Comparison of ENCODE assay signal across 15 cellular contexts in the genomic region with DNA sequence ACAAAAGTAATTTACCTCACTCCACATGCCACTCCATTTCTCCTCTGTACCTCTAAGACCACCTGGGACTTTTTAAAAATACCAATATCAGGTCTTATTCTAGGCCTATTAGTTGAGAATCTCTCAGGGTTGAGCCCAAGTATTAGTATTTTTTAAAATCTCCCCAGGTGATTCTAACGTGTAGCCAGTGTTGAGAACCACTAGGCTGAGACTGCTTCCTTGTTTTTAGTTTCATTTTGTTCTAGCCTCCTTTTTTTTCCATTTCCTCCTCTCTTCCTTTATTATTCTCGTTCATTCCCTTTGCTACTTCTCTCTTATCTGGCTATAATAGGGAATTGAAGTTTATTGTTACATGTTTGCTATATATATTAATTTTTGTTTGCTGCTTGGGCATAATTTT.
A peak's percentile ranks its signal among the peaks of the same experiment; 100 is the strongest.
DNase-seq lines count a peak whose midpoint lies in the region; ATAC-seq, FAIRE-seq and TF ChIP-seq lines count a peak whose summit lies in the region.
"Had no signal": no experiment of that assay in that cellular context is flagged by ENCODE, and none has a peak within 500 bp of the region (broad histone marks: within the 10 kb centered on the region; RNA-seq: fewer than 3 reads in every experiment).

No MANE protein-coding gene starts in this region.

- H3K9me3 Mint-ChIP-seq in activated CD4-positive, alpha-beta T cell treated with anti-CD3 and anti-CD28 coated beads, Interleukin-2, amount 10 ng/mL, durations not matched to agents 24 days and 14 days: peaks cover 19% of the 10 kb centered on the region
- H3K9me3 Mint-ChIP-seq in activated naive CD4-positive, alpha-beta T cell treated with anti-CD3 and anti-CD28 coated beads, Interleukin-2, amount 50 U/mL, for 72 hours: peaks cover 0 to 4% of the 10 kb centered on the region in 2 donors
- H3K9me3 Mint-ChIP-seq: GM23338 had no signal

- H3K4me1 Mint-ChIP-seq in activated CD4-positive, alpha-beta T cell treated with anti-CD3 and anti-CD28 coated beads, Interleukin-2, amount 10 ng/mL, durations not matched to agents 24 days and 14 days: peaks cover 29% of the 10 kb centered on the region
- H3K4me1 Mint-ChIP-seq: GM23338 had no signal

- H3F3A ChIP-seq in MM.1S (ENCODE audit: insufficient read depth, low read length) (no peaks in the 10 kb centered on the region), smooth muscle cell (ENCODE audit: low read depth) (no peaks in the 10 kb centered on the region)

- H3K79me1 ChIP-seq in trophoblast cell (ENCODE audit: low read length): peaks cover 11% of the 10 kb centered on the region

- H3K27me3 Mint-ChIP-seq in activated CD4-positive, alpha-beta T cell treated with anti-CD3 and anti-CD28 coated beads, Interleukin-2, amount 10 ng/mL, durations not matched to agents 24 days and 14 days: no peaks in the 10 kb centered on the region
- H3K27me3 Mint-ChIP-seq: type B pancreatic cell had no signal

- H3K4me3 ChIP-seq in MM.1S (ENCODE audit: low read length): no peak overlapping the region
- no peak overlapping the region for H3K4me3 ChIP-seq in smooth muscle cell
- H3K4me3 ChIP-seq in trophoblast cell (ENCODE audit: low read depth, low read length): no peak overlapping the region
- no peak overlapping the region for H3K4me3 ChIP-seq in thyroid gland (replicated peaks in 1 of 3)
- H3K4me3 ChIP-seq: GM23338 had no signal

- H3K4me2 ChIP-seq in MM.1S (ENCODE audit: low read depth, low read length) (peak overlapping the region; percentile 26; the same call in 1 of the 2 replicates), smooth muscle cell (no peak overlapping the region), trophoblast cell (ENCODE audit: low read length) (no peak overlapping the region)
- H3K4me2 ChIP-seq: GM23338 had no signal

- TF ChIP-seq POLR2A in thyroid gland (IDR thresholded peaks at IDR 0.05): no peak

- H4K8ac ChIP-seq in trophoblast cell (ENCODE audit: low read depth, low read length): no peak overlapping the region

- H3K27ac Mint-ChIP-seq in activated CD4-positive, alpha-beta T cell treated with anti-CD3 and anti-CD28 coated beads, Interleukin-2, amount 10 ng/mL, durations not matched to agents 24 days and 14 days: peak overlapping the region; percentile 70
- peak overlapping the region; percentile 70 to 75 for H3K27ac Mint-ChIP-seq in activated naive CD4-positive, alpha-beta T cell treated with anti-CD3 and anti-CD28 coated beads, Interleukin-2, amount 50 U/mL, for 72 hours
- H3K27ac Mint-ChIP-seq: GM23338, type B pancreatic cell had no signal

- no peak for ATAC-seq in activated naive CD4-positive, alpha-beta T cell treated with anti-CD3 and anti-CD28 coated beads, Interleukin-2, amount 50 U/mL, for 72 hours
- ATAC-seq: GM23338, Panc1 had no signal

- H3K9ac ChIP-seq in MM.1S (ENCODE audit: low read length): no peak overlapping the region
- H3K9ac ChIP-seq in smooth muscle cell (ENCODE audit: low read depth): no peak overlapping the region
- H3K9ac ChIP-seq in trophoblast cell (ENCODE audit: low read length): no peak overlapping the region

- intact Hi-C loops in activated CD4-positive, alpha-beta T cell treated with anti-CD3 and anti-CD28 coated beads, Interleukin-2, amount 10 ng/mL, durations not matched to agents 24 days and 14 days (cut with micrococcal nuclease): loop anchor here (10.0 kb wide), 2 partner anchors 509 to 1519 kb away; no protein-coding TSS in a partner anchor
- intact Hi-C loops in thyroid gland (cut with DNase I): no loop called here

- H2BK12ac ChIP-seq in trophoblast cell (ENCODE audit: low read length): no peak overlapping the region

- WGBS in smooth muscle cell (ENCODE audit: low lambda C conversion rate): 79% methylated on average over 2 of the region's 2 CpGs
- 100% methylated on average over 1 of the region's 2 CpGs for WGBS in trophoblast cell (ENCODE audit: extremely low coverage, insufficient coverage, insufficient read length)
- WGBS in thyroid gland, 2 donors: 35 to 36% methylated on average over 2 of the region's 2 CpGs

- TF ChIP-seq CTCF in MM.1S (IDR thresholded peaks at IDR 0.05; ENCODE audit: low read length) (no peak), smooth muscle cell (IDR thresholded peaks at IDR 0.05; ENCODE audit: borderline replicate concordance, insufficient read depth, poor library complexity, severe bottlenecking) (no peak), thyroid gland (IDR thresholded peaks at IDR 0.05) (no peak)

- H3K27me3 ChIP-seq in MM.1S (replicated peaks; ENCODE audit: insufficient read depth, low read length): no peaks in the 10 kb centered on the region
- no peaks in the 10 kb centered on the region for H3K27me3 ChIP-seq in smooth muscle cell (ENCODE audit: low read depth)
- no peaks in the 10 kb centered on the region for H3K27me3 ChIP-seq in trophoblast cell (ENCODE audit: insufficient read depth, low read length)
- no peaks in the 10 kb centered on the region for H3K27me3 ChIP-seq in thyroid gland

- no peaks in the 10 kb centered on the region for H3K9me2 ChIP-seq in MM.1S (replicated peaks; ENCODE audit: insufficient read depth, low read length)

- peak overlapping the region; percentile 55 for H3K4me3 Mint-ChIP-seq in activated CD4-positive, alpha-beta T cell treated with anti-CD3 and anti-CD28 coated beads, Interleukin-2, amount 10 ng/mL, durations not matched to agents 24 days and 14 days
- H3K4me3 Mint-ChIP-seq: GM23338, type B pancreatic cell had no signal

- no peak for DNase-seq in activated CD4-positive, alpha-beta T cell treated with anti-CD3 and anti-CD28 coated beads, Interleukin-2, amount 10 ng/mL, durations not matched to agents 24 days and 14 days
- DNase-seq in activated CD4-positive, alpha-beta T cell treated with anti-CD3 and anti-CD28 coated beads, Interleukin-2, amount 50 U/mL, for 1 hour: no peak
- DNase-seq in MM.1S (no peak), smooth muscle cell (lab: John Stamatoyannopoulos, UW; ENCODE audit: unreplicated experiment) (no peak), frontal cortex (ENCODE audit: low spot score in 2 of 2) (no peak), trophoblast cell (no peak), thyroid gland (no peak)
- no peak for DNase-seq in activated naive CD4-positive, alpha-beta T cell treated with anti-CD3 and anti-CD28 coated beads, Interleukin-2, amount 50 U/mL, for 72 hours (ENCODE audit: low spot score in 2 of 2)
- DNase-seq: DMS79, nucleus accumbens, T1000 had no signal

- no peaks in the 10 kb centered on the region for H3K79me2 ChIP-seq in MM.1S (ENCODE audit: low read length)
- no peaks in the 10 kb centered on the region for H3K79me2 ChIP-seq in smooth muscle cell (ENCODE audit: low read depth)
- no peaks in the 10 kb centered on the region for H3K79me2 ChIP-seq in trophoblast cell (ENCODE audit: control insufficient read depth, insufficient read depth, low read length, poor library complexity)

- peaks cover 8% of the 10 kb centered on the region for H3K36me3 Mint-ChIP-seq in activated CD4-positive, alpha-beta T cell treated with anti-CD3 and anti-CD28 coated beads, Interleukin-2, amount 10 ng/mL, durations not matched to agents 24 days and 14 days (ENCODE audit: low read depth)
- H3K36me3 Mint-ChIP-seq in activated naive CD4-positive, alpha-beta T cell treated with anti-CD3 and anti-CD28 coated beads, Interleukin-2, amount 50 U/mL, for 72 hours: no peaks in the 10 kb centered on the region
- H3K36me3 Mint-ChIP-seq: type B pancreatic cell had no signal

- no peak overlapping the region for H2AFZ ChIP-seq in MM.1S (ENCODE audit: low read length)
- H2AFZ ChIP-seq in smooth muscle cell (ENCODE audit: low read depth): peak overlapping the region; percentile 13
- no peak overlapping the region for H2AFZ ChIP-seq in trophoblast cell (ENCODE audit: insufficient read depth, low read length, poor library complexity)
- H2AFZ ChIP-seq: GM23338 had no signal

- no peak overlapping the region for H3K23ac ChIP-seq in trophoblast cell (ENCODE audit: low read length)

- no peak overlapping the region for H4K12ac ChIP-seq in trophoblast cell (ENCODE audit: low read depth, low read length)

- no peaks in the 10 kb centered on the region for H4K20me1 ChIP-seq in MM.1S (ENCODE audit: insufficient read depth, low read length)
- H4K20me1 ChIP-seq in smooth muscle cell (ENCODE audit: low read depth): no peaks in the 10 kb centered on the region

- no peak overlapping the region for H4K91ac ChIP-seq in trophoblast cell (ENCODE audit: low read depth, low read length)

- H3K36me3 ChIP-seq in MM.1S (replicated peaks; ENCODE audit: insufficient read depth, low read length): no peaks in the 10 kb centered on the region
- H3K36me3 ChIP-seq in smooth muscle cell (ENCODE audit: low read depth): no peaks in the 10 kb centered on the region
- no peaks in the 10 kb centered on the region for H3K36me3 ChIP-seq in trophoblast cell (ENCODE audit: control insufficient read depth in 1 of 2, insufficient read depth in 2 of 2, low read length in 2 of 2)
- H3K36me3 ChIP-seq in thyroid gland: no peaks in the 10 kb centered on the region

- peaks cover 10% of the 10 kb centered on the region for H3K4me1 ChIP-seq in MM.1S (ENCODE audit: low read length)
- H3K4me1 ChIP-seq in smooth muscle cell (ENCODE audit: low read depth): no peaks in the 10 kb centered on the region
- peaks cover 2 to 9% of the 10 kb centered on the region in 2 experiments for H3K4me1 ChIP-seq in trophoblast cell (ENCODE audit: control insufficient read depth in 1 of 2, insufficient read depth in 2 of 2, low read length in 2 of 2)
- H3K4me1 ChIP-seq in thyroid gland: peaks cover 9 to 15% of the 10 kb centered on the region in 2 donors

- H2AK5ac ChIP-seq in trophoblast cell (ENCODE audit: low read length): no peak overlapping the region

- no peak overlapping the region for H3K18ac ChIP-seq in trophoblast cell (ENCODE audit: low read length)

- no peak overlapping the region for H2BK5ac ChIP-seq in trophoblast cell (ENCODE audit: low read depth, low read length, poor library complexity)

- no peak overlapping the region for H3K14ac ChIP-seq in trophoblast cell (ENCODE audit: low read length)

- H3K27ac ChIP-seq in MM.1S (ENCODE audit: low read length) (no peak overlapping the region), smooth muscle cell (ENCODE audit: low read depth) (no peak overlapping the region), trophoblast cell (ENCODE audit: low read depth, low read length) (no peak overlapping the region), thyroid gland (peak overlapping the region in 1 of 3 donors; percentile 38)
- H3K27ac ChIP-seq: epithelial cell of prostate had no signal

- FAIRE-seq in frontal cortex (lab: Jason Lieb, UNC): no peak

- H2BK120ac ChIP-seq in trophoblast cell (ENCODE audit: insufficient read depth, low read length, poor library complexity): no peak overlapping the region

- no peak overlapping the region for H3K4ac ChIP-seq in trophoblast cell (ENCODE audit: low read depth, low read length)

- no peaks in the 10 kb centered on the region for H3K9me3 ChIP-seq in MM.1S (replicated peaks; ENCODE audit: insufficient read depth, low read length)
- H3K9me3 ChIP-seq in smooth muscle cell (replicated peaks; ENCODE audit: low read depth): no peaks in the 10 kb centered on the region
- no peaks in the 10 kb centered on the region for H3K9me3 ChIP-seq in trophoblast cell (ENCODE audit: insufficient read depth, low read depth, low read length)
- H3K9me3 ChIP-seq in thyroid gland: no peaks in the 10 kb centered on the region
